ENCODE assay signal across 30 cellular contexts in genomic region chr10:114534480-114535095, GRCh38.
"Had no signal": no experiment of that assay in that cellular context is flagged by ENCODE, and none has a peak within 500 bp of the region (broad histone marks: within the 10 kb centered on the region; RNA-seq: fewer than 3 reads in every experiment).

No MANE protein-coding gene starts in this region.

- H3K27me3 ChIP-seq: adrenal gland, body of pancreas, colonic mucosa, foreskin keratinocyte, gastroesophageal sphincter, heart right ventricle, hepatocyte had no signal

- H3K36me3 Mint-ChIP-seq: activated CD4-positive, alpha-beta memory T cell treated with anti-CD3 and anti-CD28 coated beads for 36 hours; activated naive CD8-positive, alpha-beta T cell treated with anti-CD3 and anti-CD28 coated beads for 36 hours had no signal

- H3K27ac ChIP-seq: adrenal gland, body of pancreas, colonic mucosa, foreskin keratinocyte, gastroesophageal sphincter, hepatocyte had no signal

- H3K9me3 Mint-ChIP-seq: activated CD4-positive, alpha-beta T cell treated with anti-CD3 and anti-CD28 coated beads, Interleukin-2, amount 10 ng/mL, durations not matched to agents 24 days and 14 days; activated naive CD4-positive, alpha-beta T cell treated with anti-CD3 and anti-CD28 coated beads, Interleukin-2, amount 10 ng/mL, durations not matched to agents 7 days and 5 days; activated naive CD8-positive, alpha-beta T cell treated with anti-CD3 and anti-CD28 coated beads, Interleukin-2, amount 50 U/mL, for 24 hours; activated T-cell treated with anti-CD3 and anti-CD28 coated beads, Interleukin-2, amount 50 U/mL, for 72 hours; effector memory CD8-positive, alpha-beta T cell; T-helper 2 cell treated with Interferon-gamma antibody and Interleukin-4, amounts not matched to agents 5 μg/mL and 100 μg/mL, for 36 hours had no signal

- H3K79me2 ChIP-seq: hepatocyte had no signal

- H3K4me2 ChIP-seq: hepatocyte had no signal

- H3K4me1 ChIP-seq: adrenal gland, body of pancreas, colonic mucosa, foreskin keratinocyte had no signal

- H3K4me3 Mint-ChIP-seq: activated CD4-positive, alpha-beta memory T cell treated with anti-CD3 and anti-CD28 coated beads for 36 hours; activated CD4-positive, alpha-beta T cell treated with anti-CD3 and anti-CD28 coated beads for 36 hours; activated CD4-positive, alpha-beta T cell treated with anti-CD3 and anti-CD28 coated beads, Interleukin-2, amount 10 ng/mL, durations not matched to agents 24 days and 14 days; activated CD8-positive, alpha-beta T cell treated with anti-CD3 and anti-CD28 coated beads, Interleukin-2, amount 10 ng/mL, durations not matched to agents 7 days and 5 days; activated naive CD4-positive, alpha-beta T cell treated with anti-CD3 and anti-CD28 coated beads, Interleukin-2, amount 10 ng/mL, durations not matched to agents 7 days and 5 days; activated naive CD8-positive, alpha-beta T cell treated with anti-CD3 and anti-CD28 coated beads for 36 hours; activated naive CD8-positive, alpha-beta T cell treated with anti-CD3 and anti-CD28 coated beads, Interleukin-2, amount 50 U/mL, for 24 hours; activated T-cell treated with anti-CD3 and anti-CD28 coated beads, Interleukin-2, amount 50 U/mL, for 72 hours; effector memory CD8-positive, alpha-beta T cell; T-helper 17 cell; T-helper 2 cell treated with Interferon-gamma antibody and Interleukin-4, amounts not matched to agents 5 μg/mL and 100 μg/mL, for 36 hours had no signal

- ATAC-seq: activated CD4-positive, alpha-beta T cell treated with anti-CD3 and anti-CD28 coated beads for 36 hours; activated CD8-positive, alpha-beta T cell treated with anti-CD3 and anti-CD28 coated beads, Interleukin-2, amount 10 ng/mL, durations not matched to agents 7 days and 5 days; activated naive CD8-positive, alpha-beta T cell treated with anti-CD3 and anti-CD28 coated beads, Interleukin-2, amount 50 U/mL, for 24 hours; activated T-cell treated with anti-CD3 and anti-CD28 coated beads, Interleukin-2, amount 50 U/mL, for 72 hours; body of pancreas; effector memory CD8-positive, alpha-beta T cell; esophagus mucosa; foreskin keratinocyte; gastroesophageal sphincter; heart right ventricle; T-helper 17 cell had no signal

- H3K4me3 ChIP-seq: adrenal gland, body of pancreas, colonic mucosa, gastroesophageal sphincter, heart right ventricle, hepatocyte had no signal

- DNase-seq: activated CD4-positive, alpha-beta memory T cell treated with anti-CD3 and anti-CD28 coated beads for 36 hours; activated CD4-positive, alpha-beta T cell treated with anti-CD3 and anti-CD28 coated beads for 36 hours; activated CD4-positive, alpha-beta T cell treated with anti-CD3 and anti-CD28 coated beads, Interleukin-2, amount 10 ng/mL, durations not matched to agents 24 days and 14 days; activated CD4-positive, CD25-positive, alpha-beta regulatory T cell; activated CD4-positive, CD25-positive, alpha-beta regulatory T cell treated with anti-CD3 and anti-CD28 coated beads, Interleukin-2, amount 50 U/mL, for 72 hours; activated CD8-positive, alpha-beta T cell treated with anti-CD3 and anti-CD28 coated beads, Interleukin-2, amount 10 ng/mL, durations not matched to agents 7 days and 5 days; activated gamma-delta T cell; activated naive CD4-positive, alpha-beta T cell; activated naive CD4-positive, alpha-beta T cell treated with anti-CD3 and anti-CD28 coated beads, Interleukin-2, amount 10 ng/mL, durations not matched to agents 7 days and 5 days; activated naive CD8-positive, alpha-beta T cell treated with anti-CD3 and anti-CD28 coated beads for 36 hours; activated naive CD8-positive, alpha-beta T cell treated with anti-CD3 and anti-CD28 coated beads, Interleukin-2, amount 50 U/mL, for 24 hours; activated T-cell treated with anti-CD3 and anti-CD28 coated beads, Interleukin-2, amount 50 U/mL, for 72 hours; amygdala; aorta; body of pancreas; central memory CD4-positive, alpha-beta T cell; cerebellar nuclear complex; colonic mucosa; effector CD4-positive, alpha-beta T cell; effector memory CD8-positive, alpha-beta T cell; foreskin keratinocyte; heart right ventricle; T-helper 1 cell; T-helper 17 cell; T1000 had no signal

- H3K36me3 ChIP-seq: colonic mucosa had no signal

- H3K27ac Mint-ChIP-seq: activated CD4-positive, alpha-beta memory T cell treated with anti-CD3 and anti-CD28 coated beads for 36 hours; activated CD4-positive, alpha-beta T cell treated with anti-CD3 and anti-CD28 coated beads for 36 hours; activated CD8-positive, alpha-beta T cell treated with anti-CD3 and anti-CD28 coated beads, Interleukin-2, amount 10 ng/mL, durations not matched to agents 7 days and 5 days; activated naive CD4-positive, alpha-beta T cell treated with anti-CD3 and anti-CD28 coated beads, Interleukin-2, amount 10 ng/mL, durations not matched to agents 7 days and 5 days; activated naive CD8-positive, alpha-beta T cell treated with anti-CD3 and anti-CD28 coated beads for 36 hours; activated naive CD8-positive, alpha-beta T cell treated with anti-CD3 and anti-CD28 coated beads, Interleukin-2, amount 50 U/mL, for 24 hours; activated T-cell treated with anti-CD3 and anti-CD28 coated beads, Interleukin-2, amount 50 U/mL, for 72 hours had no signal

- H2AFZ ChIP-seq: hepatocyte had no signal

- H3K9me3 ChIP-seq: adrenal gland, body of pancreas, colonic mucosa, heart right ventricle had no signal

- H3K27me3 Mint-ChIP-seq: activated CD4-positive, alpha-beta memory T cell treated with anti-CD3 and anti-CD28 coated beads for 36 hours; activated CD4-positive, alpha-beta T cell treated with anti-CD3 and anti-CD28 coated beads for 36 hours; activated CD4-positive, alpha-beta T cell treated with anti-CD3 and anti-CD28 coated beads, Interleukin-2, amount 10 ng/mL, durations not matched to agents 24 days and 14 days; activated naive CD4-positive, alpha-beta T cell treated with anti-CD3 and anti-CD28 coated beads, Interleukin-2, amount 10 ng/mL, durations not matched to agents 7 days and 5 days; activated naive CD8-positive, alpha-beta T cell treated with anti-CD3 and anti-CD28 coated beads for 36 hours; activated naive CD8-positive, alpha-beta T cell treated with anti-CD3 and anti-CD28 coated beads, Interleukin-2, amount 50 U/mL, for 24 hours; effector memory CD8-positive, alpha-beta T cell; T-helper 17 cell had no signal
